8 cellular contexts compared by ENCODE assay signal in the genomic region with DNA sequence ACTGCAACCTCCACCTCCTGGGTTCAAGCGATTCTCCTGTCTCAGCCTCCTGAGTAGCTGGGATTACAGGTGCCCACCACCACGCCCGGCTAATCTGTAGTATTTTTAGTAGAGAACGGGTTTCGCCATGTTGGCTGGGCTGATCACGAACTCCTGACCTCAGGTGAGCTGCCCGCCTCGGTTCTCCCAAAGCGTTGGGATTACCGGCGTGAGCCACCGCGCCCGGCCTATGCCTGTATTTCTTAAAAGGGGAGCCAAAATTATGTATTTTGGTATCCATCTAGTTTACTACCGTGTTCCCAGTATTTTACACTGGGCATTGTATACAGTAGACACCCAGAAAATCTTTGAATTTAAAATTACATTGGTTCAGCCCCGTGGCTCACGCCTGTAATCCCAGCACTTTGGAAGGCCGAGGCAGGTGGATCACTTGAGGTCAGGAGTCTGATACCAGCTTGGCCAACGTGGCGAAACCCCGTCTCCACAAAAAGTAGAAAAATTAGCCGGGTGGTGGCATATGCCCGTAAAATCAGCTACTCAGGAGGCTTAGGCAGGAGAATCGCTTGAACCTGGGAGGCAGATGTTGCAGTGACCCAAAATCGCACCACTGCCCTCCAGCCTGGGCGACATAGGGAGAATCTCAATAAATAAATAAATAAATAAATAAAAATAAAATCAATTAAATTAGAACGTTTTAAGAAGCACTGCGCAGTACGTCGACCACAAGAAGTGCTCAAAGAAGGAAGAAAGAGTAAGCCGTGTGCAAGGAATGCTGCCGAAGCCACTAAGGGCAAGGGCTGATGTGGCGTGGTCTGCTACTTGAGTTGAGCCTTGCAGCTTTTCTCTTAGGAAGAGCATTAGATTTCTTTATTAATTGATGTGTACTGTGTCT. TPM values are rescaled to one million over a fixed set of nuclear protein-coding genes. Genes with fewer than 3 reads are reported as not detected.
A peak's percentile ranks its signal among the peaks of the same experiment; 100 is the strongest.
DNase-seq lines count a peak whose midpoint lies in the region; ATAC-seq and TF ChIP-seq lines count a peak whose summit lies in the region.

No MANE protein-coding gene starts in this region.

- H3K9me3 Mint-ChIP-seq in activated naive CD8-positive, alpha-beta T cell treated with anti-CD3 and anti-CD28 coated beads, Interleukin-2, amount 50 U/mL, for 24 hours, result no peaks in the 10 kb centered on the region

- peak overlapping the region; percentile 100 for H3K56ac ChIP-seq in mesendoderm (ENCODE audit: low read length)

- ATAC-seq in activated naive CD8-positive, alpha-beta T cell treated with anti-CD3 and anti-CD28 coated beads, Interleukin-2, amount 50 U/mL, for 24 hours, result no peak
- no peak for ATAC-seq in GM19467 (IDR thresholded peaks at IDR 0.05; ENCODE audit: unreplicated experiment)

- no peak overlapping the region for H4K8ac ChIP-seq in mesendoderm (ENCODE audit: low read depth, low read length)

- no peaks in the 10 kb centered on the region for H3K79me1 ChIP-seq in mesendoderm (ENCODE audit: low read length)

- peak; percentile 5 for DNase-seq in stimulated activated CD4-positive, alpha-beta T cell treated with anti-CD3 and anti-CD28 coated beads, Interleukin-4, amount 100 ng/mL, for 1 hour
- no peak for DNase-seq in stimulated activated CD4-positive, alpha-beta T cell treated with anti-CD3 and anti-CD28 coated beads, Interleukin-4, amount 100 ng/mL, for 4 hours
- DNase-seq in activated naive CD8-positive, alpha-beta T cell treated with anti-CD3 and anti-CD28 coated beads, Interleukin-2, amount 50 U/mL, for 24 hours, result no peak
- no peak for DNase-seq in mesendoderm
- no peak for DNase-seq in vagina (ENCODE audit: extremely low spot score in 2 of 2)
- DNase-seq in NCI-H510A (lab: John Stamatoyannopoulos, UW), result no peak
- no peak for DNase-seq in glomerular visceral epithelial cell (ENCODE audit: extremely low spot score)

- H2BK15ac ChIP-seq in mesendoderm (replicated peaks; ENCODE audit: low read depth), result no peak overlapping the region

- H3K4me1 ChIP-seq in mesendoderm (ENCODE audit: control insufficient read depth, low read depth, low read length) (peaks cover 3% of the 10 kb centered on the region), vagina (peaks cover 37% of the 10 kb centered on the region)

- H2BK120ac ChIP-seq in mesendoderm (ENCODE audit: low read depth, low read length), result no peak overlapping the region

- H3K27ac ChIP-seq in mesendoderm (ENCODE audit: low read depth, low read length) (no peak overlapping the region), vagina (peak overlapping the region; percentile 90)

- TF ChIP-seq POLR2A in vagina (IDR thresholded peaks at IDR 0.05), result no peak

- peak overlapping the region; percentile 99 for H3K27ac Mint-ChIP-seq in activated naive CD8-positive, alpha-beta T cell treated with anti-CD3 and anti-CD28 coated beads, Interleukin-2, amount 50 U/mL, for 24 hours

- no peak overlapping the region for H2BK5ac ChIP-seq in mesendoderm (ENCODE audit: low read length)

- H2AK5ac ChIP-seq in mesendoderm (ENCODE audit: low read length), result no peak overlapping the region

- peak overlapping the region; percentile 92 for H3K4me3 Mint-ChIP-seq in activated naive CD8-positive, alpha-beta T cell treated with anti-CD3 and anti-CD28 coated beads, Interleukin-2, amount 50 U/mL, for 24 hours

- no peak overlapping the region for H3K4ac ChIP-seq in mesendoderm (ENCODE audit: low read depth, low read length)

- no peak for TF ChIP-seq CTCF in vagina (IDR thresholded peaks at IDR 0.05)

- peaks cover 22% of the 10 kb centered on the region for H3K36me3 Mint-ChIP-seq in activated naive CD8-positive, alpha-beta T cell treated with anti-CD3 and anti-CD28 coated beads, Interleukin-2, amount 50 U/mL, for 24 hours (ENCODE audit: low read depth)

- peaks cover 30% of the 10 kb centered on the region for H3K4me1 Mint-ChIP-seq in activated naive CD8-positive, alpha-beta T cell treated with anti-CD3 and anti-CD28 coated beads, Interleukin-2, amount 50 U/mL, for 24 hours

- H3K27me3 ChIP-seq in mesendoderm (ENCODE audit: insufficient read depth, low read length, poor library complexity) (no peaks in the 10 kb centered on the region), vagina (no peaks in the 10 kb centered on the region)

- no peaks in the 10 kb centered on the region for H3K9me3 ChIP-seq in vagina

- H3K27me3 Mint-ChIP-seq in activated naive CD8-positive, alpha-beta T cell treated with anti-CD3 and anti-CD28 coated beads, Interleukin-2, amount 50 U/mL, for 24 hours, result no peaks in the 10 kb centered on the region

- no peak overlapping the region for H3K18ac ChIP-seq in mesendoderm (ENCODE audit: low read length)

- peak overlapping the region; percentile 98 for H3K9ac ChIP-seq in mesendoderm (ENCODE audit: low read length)

- H4K5ac ChIP-seq in mesendoderm (ENCODE audit: low read length), result peak overlapping the region; percentile 81

- H3K36me3 ChIP-seq in mesendoderm (ENCODE audit: control insufficient read depth, insufficient read depth, low read length) (peaks cover 2% of the 10 kb centered on the region), vagina (no peaks in the 10 kb centered on the region)

- no peak overlapping the region for H3K23ac ChIP-seq in mesendoderm (ENCODE audit: low read length)

- H3K79me2 ChIP-seq in mesendoderm (ENCODE audit: control insufficient read depth, insufficient read depth, low read length), result peaks cover 31% of the 10 kb centered on the region

- H3K4me3 ChIP-seq in mesendoderm (ENCODE audit: low read length), result no peak overlapping the region
- H3K4me3 ChIP-seq in vagina, result peak overlapping the region; percentile 47 to 95

- intact Hi-C loops in vagina (cut with DNase I), result loop anchor here (10.0 kb wide), 1 partner anchor 68 kb away; a partner anchor contains a TSS

- peak overlapping the region; percentile 99 for H3K4me2 ChIP-seq in mesendoderm (ENCODE audit: low read length)

- no CpG with 5 or more reads among the region's 33 CpGs for WGBS in mesendoderm (ENCODE audit: extremely low coverage, insufficient coverage, low lambda C conversion rate)

RNA-seq across cellular contexts. Expression of a gene that starts 1.5 kb away (rescaled TPM):
- polyA plus RNA-seq in mesendoderm (2013, experiment 1 of 2), result 112 TPM
- polyA plus RNA-seq in mesendoderm (2013, experiment 2 of 2), result 114 TPM
- total RNA-seq in vagina, result 57.7 TPM
